ENCODE assay signal across 12 cellular contexts in genomic region chr22:27798526-27799333, GRCh38. TPM values are rescaled to one million over a fixed set of nuclear protein-coding genes. Genes with fewer than 3 reads are reported as not detected.
DNase-seq lines count a peak whose midpoint lies in the region; ATAC-seq and TF ChIP-seq lines count a peak whose summit lies in the region.
"Had no signal": no experiment of that assay in that cellular context is flagged by ENCODE, and none has a peak within 500 bp of the region (broad histone marks: within the 10 kb centered on the region; RNA-seq: fewer than 3 reads in every experiment).

No MANE protein-coding gene starts in this region.

- no peak overlapping the region for H3K9ac ChIP-seq in HUES48 (ENCODE audit: low read depth, low read length)
- H3K9ac ChIP-seq in iPS-15b (ENCODE audit: low read depth, low read length) = no peak overlapping the region

- ATAC-seq in gastrocnemius medialis = no peak
- no peak for ATAC-seq in HG03469 (IDR thresholded peaks at IDR 0.05; ENCODE audit: unreplicated experiment)

- H3K4me1 ChIP-seq in HUES48 (ENCODE audit: control insufficient read depth, insufficient read depth, low read length) = peaks cover 46% of the 10 kb centered on the region
- H3K4me1 ChIP-seq in iPS-15b (ENCODE audit: control insufficient read depth, insufficient read depth, low read length) = peaks cover 21% of the 10 kb centered on the region
- H3K4me1 ChIP-seq in gastrocnemius medialis = peaks cover 30 to 74% of the 10 kb centered on the region in 2 donors

- intact Hi-C loops in gastrocnemius medialis (cut with DNase I; ENCODE audit: low total_unique reads) = no loop called here

- H3K27ac ChIP-seq in HUES48 (ENCODE audit: low read depth, low read length) (no peak overlapping the region), gastrocnemius medialis (peak overlapping the region; percentile 90 to 95 (median 94))
- H3K27ac ChIP-seq: epithelial cell of prostate had no signal

- H3K36me3 ChIP-seq in HUES48 (ENCODE audit: control insufficient read depth, insufficient read depth, low read length) = no peaks in the 10 kb centered on the region
- H3K36me3 ChIP-seq in iPS-15b (ENCODE audit: control insufficient read depth, insufficient read depth, low read length) = no peaks in the 10 kb centered on the region
- no peaks in the 10 kb centered on the region for H3K36me3 ChIP-seq in gastrocnemius medialis

- peaks cover 96% of the 10 kb centered on the region for H3K27me3 ChIP-seq in HUES48 (ENCODE audit: control insufficient read depth, insufficient read depth, low read length)
- H3K27me3 ChIP-seq in iPS-15b (ENCODE audit: control insufficient read depth, insufficient read depth, low read length) = peaks cover 68% of the 10 kb centered on the region
- no peaks in the 10 kb centered on the region for H3K27me3 ChIP-seq in gastrocnemius medialis

- in situ Hi-C loops in astrocyte of the spinal cord (cut with HindIII; ENCODE audit: low sequenced_read_pairs) (no loop called here), gastrocnemius medialis (cut with MboI; ENCODE audit: low sequenced_read_pairs in 4 of 4) (loop anchor here in 1 of 4 donors (25.0 kb wide), 1 partner anchor 161 kb away; no protein-coding TSS in a partner anchor)

- DNase-seq in astrocyte of the spinal cord (ENCODE audit: low read depth, low spot score) (peak; percentile 48), gastrocnemius medialis (no peak), NAMALWA (ENCODE audit: low spot score) (no peak), inferior parietal cortex (ENCODE audit: extremely low spot score) (no peak), HT-29 (ENCODE audit: low spot score) (no peak)
- DNase-seq: activated effector memory CD4-positive, alpha-beta T cell treated with anti-CD3 and anti-CD28 coated beads, Interleukin-2, amount 50 U/mL, for 16 hours; DMS79 treated with DMSO at 0.1 percent for 48 hours; KG1 had no signal

- H3K9me3 ChIP-seq in HUES48 (ENCODE audit: control insufficient read depth, insufficient read depth, low read length) = no peaks in the 10 kb centered on the region
- no peaks in the 10 kb centered on the region for H3K9me3 ChIP-seq in iPS-15b (ENCODE audit: control insufficient read depth, insufficient read depth, low read length)
- H3K9me3 ChIP-seq in gastrocnemius medialis = no peaks in the 10 kb centered on the region

- no peak for TF ChIP-seq POLR2A in gastrocnemius medialis (IDR thresholded peaks at IDR 0.05)

- H3K4me3 ChIP-seq in HUES48 (ENCODE audit: low read depth, low read length) (peak overlapping the region; percentile 39; the same call in 1 of the 2 replicates), astrocyte of the spinal cord (ENCODE audit: low read depth, low read length) (peak overlapping the region; percentile 14), iPS-15b (ENCODE audit: low read depth, low read length) (peak overlapping the region; percentile 37), gastrocnemius medialis (peak overlapping the region; percentile 78 to 99 (median 84))

- TF ChIP-seq CTCF in astrocyte of the spinal cord (IDR thresholded peaks at IDR 0.05; ENCODE audit: low read depth, low read length) (no peak), gastrocnemius medialis (IDR thresholded peaks at IDR 0.05 in 4 of 5, conservative IDR thresholded peaks at IDR 0.05 in 1 of 5) (no peak)

RNA-seq across cellular contexts. Expression of gene MN1, which starts 2.8 kb away (rescaled TPM):
- total RNA-seq in gastrocnemius medialis = 10 to 100 TPM in 3 of 4 donors, 1 to 10 TPM in 1; 8.8 to 40.0 (median 36.6) TPM
- total RNA-seq in HT-29 (2014; rRNA removed; shearing (Covaris generic)) = not detected in 2 replicates

Comparison
In these comparisons a context has a peak if more than half of its experiments do, and no peak if none do; other contexts are left out.
1. H3K4me3 ChIP-seq: peak in every context shown above with its lines; median percentile 84 in gastrocnemius medialis; 39 in HUES48; 37 in iPS-15b; 14 in astrocyte of the spinal cord.